ENCODE assay signal across 15 cellular contexts in genomic region chr14:55713496-55713895, GRCh38.
"Had no signal": no experiment of that assay in that cellular context is flagged by ENCODE, and none has a peak within 500 bp of the region (broad histone marks: within the 10 kb centered on the region; RNA-seq: fewer than 3 reads in every experiment).

No MANE protein-coding gene starts in this region.

- FAIRE-seq: small intestine had no signal

- H3K9me3 ChIP-seq: right atrium auricular region, tibial nerve had no signal

- H3K4me3 ChIP-seq: lung, right atrium auricular region, tibial nerve had no signal

- H3K36me3 ChIP-seq: right atrium auricular region, tibial nerve had no signal

- H3K4me1 ChIP-seq: right atrium auricular region, tibial nerve had no signal

- DNase-seq: activated CD4-positive, alpha-beta T cell treated with anti-CD3 and anti-CD28 coated beads, Interleukin-2, amount 50 U/mL, for 1 hour; activated effector memory CD4-positive, alpha-beta T cell treated with Interleukin-2 at 50 U/mL for 16 hours; activated T-cell treated with anti-CD3 and anti-CD28 coated beads, Interleukin-2, amount 50 U/mL, for 24 hours; anterior cingulate cortex; cerebellar nuclear complex; dermis blood vessel endothelial cell; erythroblast; immature natural killer cell; naive thymus-derived CD8-positive, alpha-beta T cell; nucleus accumbens; small intestine had no signal

- ATAC-seq: naive thymus-derived CD8-positive, alpha-beta T cell; stimulated activated effector memory CD8-positive, alpha-beta T cell treated with anti-CD3 and anti-CD28 coated beads, Interleukin-12 subunit alpha, Interleukin-12 subunit beta, amount 100 ng/mL, for 72 hours had no signal

- H3K27me3 ChIP-seq: right atrium auricular region, tibial nerve had no signal

- H3K27ac ChIP-seq: right atrium auricular region, tibial nerve had no signal
